ENCODE assay signal across 20 cellular contexts in genomic region chr10:24778298-24778697, GRCh38. TPM values are rescaled to one million over a fixed set of nuclear protein-coding genes. Genes with fewer than 3 reads are reported as not detected.
DNase-seq lines count a peak whose midpoint lies in the region; ATAC-seq, FAIRE-seq and TF ChIP-seq lines count a peak whose summit lies in the region.
"Had no signal": no experiment of that assay in that cellular context is flagged by ENCODE, and none has a peak within 500 bp of the region (broad histone marks: within the 10 kb centered on the region; RNA-seq: fewer than 3 reads in every experiment).

No MANE protein-coding gene starts in this region.

- no peaks in the 10 kb centered on the region for H3K9me3 ChIP-seq in HepG2 (ENCODE audit: low read length)
- no peaks in the 10 kb centered on the region for H3K9me3 ChIP-seq in right lobe of liver
- no peaks in the 10 kb centered on the region for H3K9me3 ChIP-seq in K562 (replicated peaks; ENCODE audit: control insufficient read depth, insufficient read depth, low read depth, low read length)
- no peaks in the 10 kb centered on the region for H3K9me3 ChIP-seq in suprapubic skin
- H3K9me3 ChIP-seq in ovary = no peaks in the 10 kb centered on the region
- H3K9me3 ChIP-seq: A549, Caco-2 had no signal

- in situ Hi-C loops in HepG2 (cut with HindIII; ENCODE audit: extremely low pct_ligation_motif_present, low pct_unique_long_range_greater_than_20kb) (no loop called here), K562 (cut with MboI) (no loop called here)

- H4K20me1 ChIP-seq in HepG2 (ENCODE audit: insufficient read depth, low read length) = no peaks in the 10 kb centered on the region
- no peaks in the 10 kb centered on the region for H4K20me1 ChIP-seq in K562 (replicated peaks; ENCODE audit: control insufficient read depth, insufficient read depth, low read length)
- H4K20me1 ChIP-seq: BLaER1 treated with 17β-estradiol and CSF1 and Interleukin-3, amounts not matched to agents 10 nM and 100 nM had no signal

- H3K4me2 ChIP-seq in HepG2 (ENCODE audit: low read depth, low read length) (no peak overlapping the region), K562 (ENCODE audit: insufficient read depth, low read length) (no peak overlapping the region)
- H3K4me2 ChIP-seq: A549; BLaER1 treated with 17β-estradiol and CSF1 and Interleukin-3, amounts not matched to agents 10 nM and 100 nM had no signal

- no peaks in the 10 kb centered on the region for H3K79me2 ChIP-seq in HepG2 (ENCODE audit: insufficient read depth, low read length)
- H3K79me2 ChIP-seq in K562 (ENCODE audit: control insufficient read depth, insufficient read depth, low read length) = no peaks in the 10 kb centered on the region

- H3K27ac ChIP-seq in HepG2 (ENCODE audit: extremely low read length, insufficient read depth, low read length) (no peak overlapping the region), right lobe of liver (no peak overlapping the region), K562 (ENCODE audit: extremely low read depth, low read depth, low read length) (no peak overlapping the region), suprapubic skin (no peak overlapping the region), ovary (no peak overlapping the region)
- H3K27ac ChIP-seq: 22Rv1; A549; BLaER1 treated with 17β-estradiol and CSF1 and Interleukin-3, amounts not matched to agents 10 nM and 100 nM; C4-2B had no signal

- TF ChIP-seq CTCF in HepG2 (CRISPR knock-in tag; IDR thresholded peaks at IDR 0.05) (no peak), right lobe of liver (IDR thresholded peaks at IDR 0.05) (no peak), K562 (IDR thresholded peaks at IDR 0.05 in 2 of 3, conservative IDR thresholded peaks at IDR 0.05 in 1 of 3; ENCODE audit: insufficient read depth in 2 of 3, low read depth in 1 of 3, low read length in 3 of 3) (no peak), suprapubic skin (IDR thresholded peaks at IDR 0.05) (no peak), ovary (IDR thresholded peaks at IDR 0.05) (no peak)

- WGBS in HepG2 (ENCODE audit: low lambda C conversion rate) = 83% methylated on average over 7 of the region's 7 CpGs
- WGBS in right lobe of liver (ENCODE audit: insufficient coverage, low coverage, low lambda C conversion rate, missing lambda C conversion rate) = 100% methylated on average over 5 of the region's 7 CpGs
- 88% methylated on average over 5 of the region's 7 CpGs for WGBS in K562 (ENCODE audit: insufficient coverage, low coverage, missing lambda C conversion rate)
- WGBS in suprapubic skin = 96% methylated on average over 7 of the region's 7 CpGs
- 93 to 98% (median 98%) methylated on average over 7 of the region's 7 CpGs for WGBS in ovary, 3 donors

- CTCF ChIA-PET in HepG2 (lab: Yijun Ruan, JAX; ENCODE audit: low intra/inter-chr PET ratio, low total read pairs) = no interaction called here
- CTCF ChIA-PET in K562 (lab: Yijun Ruan, JAX; ENCODE audit: low intra/inter-chr PET ratio) = no interaction called here

- H2AFZ ChIP-seq in HepG2 (ENCODE audit: low read length) (no peak overlapping the region), K562 (ENCODE audit: low read depth, low read length) (no peak overlapping the region)

- TF ChIP-seq POLR2A in HepG2 (IDR thresholded peaks at IDR 0.05; ENCODE audit: insufficient read depth in 1 of 2, low read depth in 2 of 2, low read length in 2 of 2) (no peak), right lobe of liver (IDR thresholded peaks at IDR 0.05) (no peak), K562 (conservative IDR thresholded peaks at IDR 0.05) (no peak), suprapubic skin (IDR thresholded peaks at IDR 0.05) (no peak), ovary (IDR thresholded peaks at IDR 0.05) (no peak)

- no peak overlapping the region for H3K4me3 ChIP-seq in HepG2 (replicated peaks in 1 of 3; ENCODE audit: insufficient read depth in 1 of 3, low read depth in 2 of 3, low read length in 3 of 3)
- H3K4me3 ChIP-seq in right lobe of liver = no peak overlapping the region
- H3K4me3 ChIP-seq in K562 = no peak overlapping the region
- H3K4me3 ChIP-seq in suprapubic skin = no peak overlapping the region
- H3K4me3 ChIP-seq in ovary = no peak overlapping the region
- H3K4me3 ChIP-seq: A549; BLaER1 treated with 17β-estradiol and CSF1 and Interleukin-3, amounts not matched to agents 10 nM and 100 nM had no signal

- FAIRE-seq in HepG2 (lab: Jason Lieb, UNC) (no peak), K562 (lab: Jason Lieb, UNC) (no peak)
- FAIRE-seq: A549, D721Med, G401.6, GM12892, GM18507 had no signal

- TF ChIP-seq RAD21 in HepG2 (CRISPR knock-in tag; IDR thresholded peaks at IDR 0.05) (no peak), K562 (CRISPR knock-in tag; conservative IDR thresholded peaks at IDR 0.05 in 1 of 2, IDR thresholded peaks at IDR 0.05 in 1 of 2) (no peak)

- DNase-seq in HepG2 (ENCODE audit: low spot score) (no peak), right lobe of liver (no peak), K562 (ENCODE audit: extremely low read depth in 1 of 4, low spot score in 3 of 4) (no peak), suprapubic skin (ENCODE audit: low spot score in 2 of 2) (no peak), ovary (no peak)
- DNase-seq: AML-193; Caco-2; Calu3; CD4-positive, alpha-beta T cell; CD8-positive, alpha-beta T cell; DMS79 treated with DMSO at 0.1 percent for 48 hours; GF-D8 had no signal

- no peaks in the 10 kb centered on the region for H3K27me3 ChIP-seq in HepG2 (ENCODE audit: control insufficient read depth in 1 of 2, insufficient read depth in 2 of 2, low read length in 2 of 2)
- no peaks in the 10 kb centered on the region for H3K27me3 ChIP-seq in right lobe of liver
- H3K27me3 ChIP-seq in K562 (ENCODE audit: control insufficient read depth in 2 of 2, insufficient read depth in 2 of 2, low read length in 2 of 2) = no peaks in the 10 kb centered on the region
- H3K27me3 ChIP-seq in suprapubic skin = no peaks in the 10 kb centered on the region
- no peaks in the 10 kb centered on the region for H3K27me3 ChIP-seq in ovary
- H3K27me3 ChIP-seq: BLaER1 treated with 17β-estradiol and CSF1 and Interleukin-3, amounts not matched to agents 10 nM and 100 nM had no signal

- H3K9ac ChIP-seq in HepG2 (ENCODE audit: insufficient read depth, low read depth, low read length) = no peak overlapping the region
- H3K9ac ChIP-seq in K562 (ENCODE audit: insufficient read depth in 1 of 2, low read depth in 2 of 2, low read length in 2 of 2) = no peak overlapping the region
- H3K9ac ChIP-seq: BLaER1 treated with 17β-estradiol and CSF1 and Interleukin-3, amounts not matched to agents 10 nM and 100 nM had no signal

- no peaks in the 10 kb centered on the region for H3K36me3 ChIP-seq in HepG2 (replicated peaks in 1 of 2; ENCODE audit: control insufficient read depth in 1 of 2, insufficient read depth in 2 of 2, low read length in 2 of 2)
- no peaks in the 10 kb centered on the region for H3K36me3 ChIP-seq in right lobe of liver
- H3K36me3 ChIP-seq in K562 (ENCODE audit: control insufficient read depth, insufficient read depth, low read length) = no peaks in the 10 kb centered on the region
- no peaks in the 10 kb centered on the region for H3K36me3 ChIP-seq in suprapubic skin
- no peaks in the 10 kb centered on the region for H3K36me3 ChIP-seq in ovary
- H3K36me3 ChIP-seq: BLaER1 treated with 17β-estradiol and CSF1 and Interleukin-3, amounts not matched to agents 10 nM and 100 nM had no signal

- POLR2A ChIA-PET in HepG2 (lab: Yijun Ruan, JAX) = no interaction called here
- POLR2A ChIA-PET in K562 (lab: Yijun Ruan, JAX) = no interaction called here

- BruUV-seq in HepG2 (replicated peaks; lab: Mats Ljungman, UMichigan) (no TSS peak), K562 (replicated peaks; lab: Mats Ljungman, UMichigan) (no TSS peak)

- no peaks in the 10 kb centered on the region for H3K9me1 ChIP-seq in K562 (ENCODE audit: control insufficient read depth, insufficient read depth, low read length)

- H3K4me1 ChIP-seq in HepG2 (ENCODE audit: insufficient read depth, low read length) (no peaks in the 10 kb centered on the region), right lobe of liver (no peaks in the 10 kb centered on the region), K562 (replicated peaks in 1 of 2; ENCODE audit: control insufficient read depth in 2 of 2, insufficient read depth in 2 of 2, low read length in 2 of 2) (no peaks in the 10 kb centered on the region), suprapubic skin (no peaks in the 10 kb centered on the region), ovary (ENCODE audit: insufficient read depth) (no peaks in the 10 kb centered on the region)
- H3K4me1 ChIP-seq: A549; BLaER1 treated with 17β-estradiol and CSF1 and Interleukin-3, amounts not matched to agents 10 nM and 100 nM had no signal

- intact Hi-C loops in HepG2 (cut with micrococcal nuclease; ENCODE audit: unreplicated experiment) (no loop called here), right lobe of liver (cut with DNase I) (no loop called here), K562 (cut with micrococcal nuclease) (no loop called here), ovary (cut with DNase I) (no loop called here)

- no peak for TF ChIP-seq EP300 in HepG2 (IDR thresholded peaks at IDR 0.05; ENCODE audit: low read depth in 2 of 2, low read length in 2 of 2)
- no peak for TF ChIP-seq EP300 in HepG2 (CRISPR knock-in tag; IDR thresholded peaks at IDR 0.05; ENCODE audit: borderline replicate concordance)
- no peak for TF ChIP-seq EP300 in K562 (IDR thresholded peaks at IDR 0.05; ENCODE audit: low read length)
- no peak for TF ChIP-seq EP300 in suprapubic skin (IDR thresholded peaks at IDR 0.05)
- no peak for TF ChIP-seq EP300 in ovary (IDR thresholded peaks at IDR 0.05)

- ATAC-seq in HepG2 (no peak), right lobe of liver (no peak), K562 (no peak)
- ATAC-seq: A549; CD8-positive, alpha-beta T cell had no signal

RNA-seq across cellular contexts. Expression of gene ARHGAP21, which starts 54.6 kb away (rescaled TPM):
- total RNA-seq in HepG2 (2016; rRNA removed; fragmentation: Illumina TruSeq; extraction: Trizol) (26.6 and 28.0 TPM in 2 replicates), right lobe of liver (10 to 100 TPM; 27.6 to 47.1 (median 31.0) TPM), K562 (2014; rRNA removed) (38.7 and 43.1 TPM in 2 replicates), K562 (2014; rRNA removed; fragmentation: Illumina TruSeq; extraction: Trizol) (61.8 and 84.8 TPM in 2 replicates), K562 (2015; rRNA removed; fragmentation: Illumina TruSeq; extraction: Trizol) (72.2 and 75.0 TPM in 2 replicates), K562 (2021) (57.7 and 60.8 TPM in 2 replicates), suprapubic skin (10 to 100 TPM; 25.9 to 43.4 (median 34.3) TPM), ovary (100 to 1,000 TPM in 2 of 7 donors, 10 to 100 TPM in 5; 71.3 to 166 (median 84.0) TPM)
- 3.9 and 7.5 TPM in 2 replicates for total RNA-seq in HepG2 (2016; cell fraction: cytosol; rRNA removed; fragmentation: Illumina TruSeq; extraction: Trizol; ENCODE audit: low read depth)
- total RNA-seq in HepG2 (2016; cell fraction: insoluble cytoplasmic fraction; rRNA removed; fragmentation: Illumina TruSeq; extraction: Trizol) = 23.3 and 24.8 TPM in 2 replicates
- 13.0 and 13.2 TPM in 2 replicates for total RNA-seq in HepG2 (2016; cell fraction: membrane; rRNA removed; fragmentation: Illumina TruSeq; extraction: Trizol)
- total RNA-seq in HepG2 (2016; cell fraction: nucleus; rRNA removed; fragmentation: Illumina TruSeq; extraction: Trizol) = 47.1 and 48.2 TPM in 2 replicates
- polyA plus RNA-seq in HepG2 (2011; rRNA removed) (23.9 and 24.9 TPM in 2 replicates), K562 (2011; rRNA removed) (86.1 and 145 TPM in 2 replicates), K562 (2014; fragmentation: Illumina TruSeq; extraction: Trizol) (65.7 and 72.2 TPM in 2 replicates), K562 (2014; fragmentation: Nextera tagmentation; extraction: Ambion mirVana) (10 to 100 TPM; 13.6 to 15.5 TPM), K562 (2014; rRNA removed) (40.3 and 43.6 TPM in 2 replicates), ovary (10 to 100 TPM; 36.3 to 78.6 TPM)
- polyA plus RNA-seq in HepG2 (2011; cell fraction: cytosol; rRNA removed) = 9.3 and 14.8 TPM in 2 replicates
- 38.8 and 40.9 TPM in 2 replicates for polyA plus RNA-seq in HepG2 (2011; cell fraction: nucleus; rRNA removed)
- polyA plus RNA-seq in HepG2 (2012) = 12.7 and 19.2 TPM in 2 replicates
- polyA plus RNA-seq in HepG2 (2016; cell fraction: cytosol; fragmentation: Illumina TruSeq; extraction: Trizol; ENCODE audit: low read depth) = 0.80 and 1.5 TPM in 2 replicates
- 19.5 and 21.4 TPM in 2 replicates for polyA plus RNA-seq in HepG2 (2016; cell fraction: insoluble cytoplasmic fraction; fragmentation: Illumina TruSeq; extraction: Trizol; ENCODE audit: low read depth)
- 3.2 and 4.5 TPM in 2 replicates for polyA plus RNA-seq in HepG2 (2016; cell fraction: membrane; fragmentation: Illumina TruSeq; extraction: Trizol; ENCODE audit: low read depth)
- polyA plus RNA-seq in HepG2 (2016; cell fraction: nucleus; fragmentation: Illumina TruSeq; extraction: Trizol; ENCODE audit: insufficient read depth, low read depth) = 39.1 and 41.8 TPM in 2 replicates
- 40.5 and 94.5 TPM in 2 replicates for polyA minus RNA-seq in HepG2 (2011; rRNA and poly(A)+ RNA removed; ENCODE audit: low replicate concordance)
- polyA minus RNA-seq in HepG2 (2011; cell fraction: cytosol; rRNA and poly(A)+ RNA removed) = 24.5 and 27.5 TPM in 2 replicates
- polyA minus RNA-seq in HepG2 (2011; cell fraction: nucleus; rRNA and poly(A)+ RNA removed) = 101 and 142 TPM in 2 replicates
- total RNA-seq in K562 (2011; cell fraction: chromatin; rRNA removed; ENCODE audit: low replicate concordance) = 222 and 366 TPM in 2 replicates
- 80.7 and 94.1 TPM in 2 replicates for total RNA-seq in K562 (2011; cell fraction: nucleolus; rRNA removed)
- total RNA-seq in K562 (2011; cell fraction: nucleoplasm; rRNA removed) = 125 and 182 TPM in 2 replicates
- polyA plus RNA-seq in K562 (2011; cell fraction: cytosol; rRNA removed) = 35.6 and 41.6 TPM in 2 replicates
- 214 and 250 TPM in 2 replicates for polyA plus RNA-seq in K562 (2011; cell fraction: nucleus; rRNA removed)
- 32.3 and 36.3 TPM in 2 replicates for polyA plus RNA-seq in K562 (2012)
- 150 and 239 TPM in 2 replicates for polyA minus RNA-seq in K562 (2011; rRNA and poly(A)+ RNA removed)
- polyA minus RNA-seq in K562 (2011; cell fraction: cytosol; rRNA and poly(A)+ RNA removed) = 36.3 and 108 TPM in 2 replicates
- polyA minus RNA-seq in K562 (2011; cell fraction: nucleus; rRNA and poly(A)+ RNA removed) = 146 and 167 TPM in 2 replicates

Comparison
In these comparisons a context has a peak if more than half of its experiments do, and no peak if none do; other contexts are left out.
1. Of the 241 proteins assayed by ChIP-seq in both HepG2 and K562: peak only in HepG2: none; only in K562: ZBTB33; in both: ZBTB40; in neither: 239.